Comparison of ENCODE assay signal across 17 cellular contexts in genomic region chr18:79884963-79885728, GRCh38.
DNase-seq lines count a peak whose midpoint lies in the region; ATAC-seq and TF ChIP-seq lines count a peak whose summit lies in the region.
"Had no signal": no experiment of that assay in that cellular context is flagged by ENCODE, and none has a peak within 500 bp of the region (broad histone marks: within the 10 kb centered on the region; RNA-seq: fewer than 3 reads in every experiment).

No MANE protein-coding gene starts in this region.

- H3K9me3 ChIP-seq in heart right ventricle (peaks cover 0 to 31% (median 4%) of the 10 kb centered on the region in 11 donors), OCI-LY7 (ENCODE audit: low read length) (no peaks in the 10 kb centered on the region), suprapubic skin (peaks cover 8% of the 10 kb centered on the region)

- intact Hi-C loops in Right ventricle myocardium inferior (cut with DNase I) (no loop called here), heart right ventricle (cut with DNase I) (no loop called here), OCI-LY7 (cut with micrococcal nuclease; ENCODE audit: unreplicated experiment) (no loop called here)

- no TSS peak for BruUV-seq in OCI-LY7 (replicated peaks; lab: Mats Ljungman, UMichigan)

- CTCF ChIA-PET in OCI-LY7 (lab: Charles Lee; ENCODE audit: unreplicated experiment), result no interaction called here

- peaks cover 0 to 6% (median 0%) of the 10 kb centered on the region in 7 donors for H3K27me3 ChIP-seq in heart right ventricle
- no peaks in the 10 kb centered on the region for H3K27me3 ChIP-seq in suprapubic skin
- H3K27me3 ChIP-seq: cardiac muscle cell had no signal

- ATAC-seq in Right ventricle myocardium inferior, result no peak
- ATAC-seq in heart right ventricle, result no peak
- ATAC-seq in esophagus mucosa, result peak; percentile 39
- ATAC-seq: CD8-positive, alpha-beta T cell; gastroesophageal sphincter; left cardiac atrium had no signal

- no peak overlapping the region for H3K4me3 ChIP-seq in heart right ventricle
- H3K4me3 ChIP-seq in OCI-LY7 (ENCODE audit: low read depth, low read length, poor library complexity, severe bottlenecking), result no peak overlapping the region
- no peak overlapping the region for H3K4me3 ChIP-seq in suprapubic skin
- H3K4me3 ChIP-seq: cardiac muscle cell, gastroesophageal sphincter, psoas muscle had no signal

- no peaks in the 10 kb centered on the region for H3K9me2 ChIP-seq in OCI-LY7 (ENCODE audit: insufficient read depth, low read length)

- TF ChIP-seq CTCF in heart right ventricle (IDR thresholded peaks at IDR 0.05) (no peak), OCI-LY7 (conservative IDR thresholded peaks at IDR 0.05; ENCODE audit: low read length) (peak; percentile 53), suprapubic skin (IDR thresholded peaks at IDR 0.05) (no peak)

- H3K4me2 ChIP-seq in OCI-LY7 (ENCODE audit: low read length), result peak overlapping the region; percentile 26

- DNase-seq in Right ventricle myocardium inferior (ENCODE audit: missing footprints), result peak; percentile 32
- DNase-seq in heart right ventricle, result no peak
- DNase-seq in OCI-LY7 (ENCODE audit: low spot score), result peak; percentile 28
- DNase-seq in suprapubic skin (ENCODE audit: low spot score in 2 of 2), result peak; percentile 59 to 67
- DNase-seq in anterior cingulate cortex (lab: John Stamatoyannopoulos, UW), result no peak
- DNase-seq in NCI-H2081 (lab: John Stamatoyannopoulos, UW), result no peak
- DNase-seq in stimulated activated CD4-positive, alpha-beta T cell treated with anti-CD3 and anti-CD28 coated beads, Interleukin-2, amount 100 ng/mL, for 24 hours, result no peak
- DNase-seq: activated CD4-positive, CD25-positive, alpha-beta regulatory T cell; left cardiac atrium; NCI-H2107; NCI-H510A treated with DMSO at 0.1 percent for 48 hours; small intestine had no signal

- no peak for TF ChIP-seq POLR2A in suprapubic skin (IDR thresholded peaks at IDR 0.05)

- WGBS in heart right ventricle, 2 donors, result 89 to 93% methylated on average over 25 of the region's 25 CpGs
- WGBS in suprapubic skin, result 71% methylated on average over 8 of the region's 25 CpGs

- H3K36me3 ChIP-seq in heart right ventricle (no peaks in the 10 kb centered on the region), OCI-LY7 (ENCODE audit: insufficient read depth, low read length) (no peaks in the 10 kb centered on the region), suprapubic skin (no peaks in the 10 kb centered on the region)
- H3K36me3 ChIP-seq: cardiac muscle cell, gastroesophageal sphincter had no signal

- no peak overlapping the region for H3K27ac ChIP-seq in heart right ventricle
- no peak overlapping the region for H3K27ac ChIP-seq in OCI-LY7 (ENCODE audit: low read depth, low read length, poor library complexity, severe bottlenecking)
- H3K27ac ChIP-seq in suprapubic skin, result no peak overlapping the region
- H3K27ac ChIP-seq: cardiac muscle cell, gastroesophageal sphincter, psoas muscle had no signal

- TF ChIP-seq EP300 in suprapubic skin (IDR thresholded peaks at IDR 0.05), result no peak

- no peaks in the 10 kb centered on the region for H4K20me1 ChIP-seq in OCI-LY7 (ENCODE audit: insufficient read depth, low read length)

- no peaks in the 10 kb centered on the region for H3K79me2 ChIP-seq in OCI-LY7 (ENCODE audit: insufficient read depth, low read depth, low read length)

- H2AFZ ChIP-seq in OCI-LY7 (ENCODE audit: low read length), result no peak overlapping the region

- POLR2A ChIA-PET in OCI-LY7 (lab: Charles Lee), result no interaction called here

- H3K4me1 ChIP-seq in heart right ventricle (no peaks in the 10 kb centered on the region), OCI-LY7 (ENCODE audit: insufficient read depth, low read length, poor library complexity, severe bottlenecking) (peaks cover 7% of the 10 kb centered on the region), suprapubic skin (no peaks in the 10 kb centered on the region)
- H3K4me1 ChIP-seq: gastroesophageal sphincter, psoas muscle had no signal

Comparison
In these comparisons a context has a peak if more than half of its experiments do, and no peak if none do; other contexts are left out.
1. DNase-seq: peak in Right ventricle myocardium inferior (single experiment), OCI-LY7 (single experiment) and suprapubic skin (2 of 2); none in heart right ventricle (0 of 2), anterior cingulate cortex (0 of 58), NCI-H2081 (0 of 2) and stimulated activated CD4-positive, alpha-beta T cell treated with anti-CD3 and anti-CD28 coated beads, Interleukin-2, amount 100 ng/mL, for 24 hours (0 of 2).